In genomic region chr9:122567901-122568300, GRCh38 we compare ENCODE assay signal across 30 cellular contexts. TPM values are rescaled to one million over a fixed set of nuclear protein-coding genes. Genes with fewer than 3 reads are reported as not detected.
DNase-seq lines count a peak whose midpoint lies in the region; ATAC-seq, FAIRE-seq and TF ChIP-seq lines count a peak whose summit lies in the region.
"Had no signal": no experiment of that assay in that cellular context is flagged by ENCODE, and none has a peak within 500 bp of the region (broad histone marks: within the 10 kb centered on the region; RNA-seq: fewer than 3 reads in every experiment).

No MANE protein-coding gene starts in this region.

- no peaks in the 10 kb centered on the region; a peak in 2 of 5 replicates for H3K4me1 ChIP-seq in K562 (replicated peaks in 1 of 2; ENCODE audit: control insufficient read depth in 2 of 2, insufficient read depth in 2 of 2, low read length in 2 of 2)
- H3K4me1 ChIP-seq: BE2C, BLaER1 had no signal

- H3K9ac ChIP-seq in K562 (ENCODE audit: insufficient read depth in 1 of 2, low read depth in 2 of 2, low read length in 2 of 2), result no peak overlapping the region
- H3K9ac ChIP-seq: BLaER1 had no signal

- H3K79me2 ChIP-seq in K562 (ENCODE audit: control insufficient read depth, insufficient read depth, low read length), result no peaks in the 10 kb centered on the region

- TF ChIP-seq POLR2A in K562 (conservative IDR thresholded peaks at IDR 0.05), result no peak

- DNase-seq in DMS53 (lab: John Stamatoyannopoulos, UW) (peak; percentile 35), DMS53 treated with DMSO at 0.1 percent for 48 hours (lab: John Stamatoyannopoulos, UW; ENCODE audit: unreplicated experiment) (no peak), K562 (ENCODE audit: extremely low read depth in 1 of 4, low spot score in 3 of 4) (peak in 1 of 4 experiments; percentile 6), dedifferentiated amniotic fluid mesenchymal stem cell (ENCODE audit: extremely low spot score) (peak; percentile 5), A172 (ENCODE audit: low spot score) (no peak)
- DNase-seq: ACHN; BE2C; C1 segment of cervical spinal cord; CD4-positive, alpha-beta memory T cell; CD4-positive, CD25-positive, alpha-beta regulatory T cell; CD8-positive, alpha-beta memory T cell; COR-L47; DMS 273 treated with DMSO at 0.1 percent for 48 hours; DMS153; DMS79; DND-41; EL; GDM1 had no signal

- FAIRE-seq in K562 (lab: Jason Lieb, UNC), result peak; percentile 29
- FAIRE-seq: A204.1, GM12878, GM12892, GM19239 had no signal

- no peak for TF ChIP-seq RAD21 in K562 (CRISPR knock-in tag; conservative IDR thresholded peaks at IDR 0.05 in 1 of 2, IDR thresholded peaks at IDR 0.05 in 1 of 2)

- H3K9me3 ChIP-seq in K562 (replicated peaks; ENCODE audit: control insufficient read depth, insufficient read depth, low read depth, low read length), result no peaks in the 10 kb centered on the region
- H3K9me3 ChIP-seq: BE2C had no signal

- peak; percentile 64; the same call in 2 of the 3 replicates for ATAC-seq in K562
- no peak for ATAC-seq in GM18498 (IDR thresholded peaks at IDR 0.05; ENCODE audit: unreplicated experiment)
- ATAC-seq: GM12878 had no signal

- intact Hi-C loops in K562 (cut with micrococcal nuclease), result no loop called here

- in situ Hi-C loops in K562 (cut with MboI), result no loop called here

- CTCF ChIA-PET in K562 (lab: Yijun Ruan, JAX; ENCODE audit: low intra/inter-chr PET ratio), result no interaction called here

- H3K4me3 ChIP-seq in K562, result no peak overlapping the region
- H3K4me3 ChIP-seq: BLaER1, GM12878 had no signal

- no peaks in the 10 kb centered on the region for H3K36me3 ChIP-seq in K562 (ENCODE audit: control insufficient read depth, insufficient read depth, low read length)
- H3K36me3 ChIP-seq: BE2C, BLaER1 had no signal

- H3K9me1 ChIP-seq in K562 (ENCODE audit: control insufficient read depth, insufficient read depth, low read length), result no peaks in the 10 kb centered on the region

- H3K27me3 ChIP-seq in K562 (ENCODE audit: control insufficient read depth in 2 of 2, insufficient read depth in 2 of 2, low read length in 2 of 2), result no peaks in the 10 kb centered on the region
- H3K27me3 ChIP-seq: BLaER1 had no signal

- H3K27ac ChIP-seq in K562 (ENCODE audit: extremely low read depth, low read depth, low read length), result no peak overlapping the region
- H3K27ac ChIP-seq: 22Rv1, BLaER1 had no signal

- BruUV-seq in K562 (replicated peaks; lab: Mats Ljungman, UMichigan), result no TSS peak

- TF ChIP-seq CTCF in K562 (IDR thresholded peaks at IDR 0.05 in 2 of 3, conservative IDR thresholded peaks at IDR 0.05 in 1 of 3; ENCODE audit: insufficient read depth in 2 of 3, low read depth in 1 of 3, low read length in 3 of 3), result no peak

- no peaks in the 10 kb centered on the region for H4K20me1 ChIP-seq in K562 (replicated peaks; ENCODE audit: control insufficient read depth, insufficient read depth, low read length)
- H4K20me1 ChIP-seq: BLaER1 had no signal

- H2AFZ ChIP-seq in K562 (ENCODE audit: low read depth, low read length), result peak overlapping the region; percentile 62

- WGBS in K562 (ENCODE audit: insufficient coverage, low coverage, missing lambda C conversion rate), result 22% methylated on average over 4 of the region's 4 CpGs

- no peak overlapping the region for H3K4me2 ChIP-seq in K562 (ENCODE audit: insufficient read depth, low read length)
- H3K4me2 ChIP-seq: BLaER1 had no signal

- TF ChIP-seq EP300 in K562 (IDR thresholded peaks at IDR 0.05; ENCODE audit: low read length), result no peak

- POLR2A ChIA-PET in K562 (lab: Yijun Ruan, JAX), result no interaction called here

RNA-seq across cellular contexts. Expression of gene OR1N2, which starts 15.0 kb away (rescaled TPM):
- not detected in 2 replicates for total RNA-seq in K562 (2011; cell fraction: chromatin; rRNA removed; ENCODE audit: low replicate concordance)
- not detected in 2 replicates for total RNA-seq in K562 (2011; cell fraction: nucleolus; rRNA removed)
- not detected in 2 replicates for total RNA-seq in K562 (2011; cell fraction: nucleoplasm; rRNA removed)
- total RNA-seq in K562 (2014; rRNA removed), result not detected in 2 replicates
- total RNA-seq in K562 (2014; rRNA removed; fragmentation: Illumina TruSeq; extraction: Trizol), result not detected in 2 replicates
- not detected in 2 replicates for total RNA-seq in K562 (2015; rRNA removed; fragmentation: Illumina TruSeq; extraction: Trizol)
- total RNA-seq in K562 (2021), result not detected in 2 replicates
- not detected in 2 replicates for polyA plus RNA-seq in K562 (2011; rRNA removed)
- not detected in 2 replicates for polyA plus RNA-seq in K562 (2011; cell fraction: cytosol; rRNA removed)
- not detected in 2 replicates for polyA plus RNA-seq in K562 (2011; cell fraction: nucleus; rRNA removed)
- polyA plus RNA-seq in K562 (2012), result not detected in 2 replicates
- polyA plus RNA-seq in K562 (2014; fragmentation: Illumina TruSeq; extraction: Trizol), result not detected in 2 replicates
- polyA plus RNA-seq in K562 (2014; fragmentation: Nextera tagmentation; extraction: Ambion mirVana), result not detected
- polyA plus RNA-seq in K562 (2014; rRNA removed), result not detected in 2 replicates
- polyA minus RNA-seq in K562 (2011; rRNA and poly(A)+ RNA removed), result not detected in 2 replicates
- polyA minus RNA-seq in K562 (2011; cell fraction: cytosol; rRNA and poly(A)+ RNA removed), result not detected in 2 replicates
- not detected in 2 replicates for polyA minus RNA-seq in K562 (2011; cell fraction: nucleus; rRNA and poly(A)+ RNA removed)
- not detected in 2 replicates for total RNA-seq in A172 (2014; rRNA removed; shearing (Covaris generic))
- total RNA-seq: A673; CD4-positive, alpha-beta memory T cell; CD8-positive, alpha-beta memory T cell; Daoy; G401; GM12878 had no signal
- polyA plus RNA-seq: AG04450; CD14-positive monocyte; CD4-positive, alpha-beta memory T cell; CD4-positive, CD25-positive, alpha-beta regulatory T cell; CD8-positive, alpha-beta memory T cell had no signal

RNA-seq across cellular contexts. Expression of gene OR1L8, which starts 15.3 kb away (rescaled TPM):
- total RNA-seq in K562 (2011; cell fraction: chromatin; rRNA removed; ENCODE audit: low replicate concordance), result not detected in 2 replicates
- total RNA-seq in K562 (2011; cell fraction: nucleolus; rRNA removed), result not detected in 2 replicates
- total RNA-seq in K562 (2011; cell fraction: nucleoplasm; rRNA removed), result not detected in 2 replicates
- not detected in 2 replicates for total RNA-seq in K562 (2014; rRNA removed)
- 0.10 TPM in 1 of 2 replicates, not detected in the other for total RNA-seq in K562 (2014; rRNA removed; fragmentation: Illumina TruSeq; extraction: Trizol)
- not detected in 2 replicates for total RNA-seq in K562 (2015; rRNA removed; fragmentation: Illumina TruSeq; extraction: Trizol)
- total RNA-seq in K562 (2021), result not detected in 2 replicates
- not detected in 2 replicates for polyA plus RNA-seq in K562 (2011; rRNA removed)
- 0.04 TPM in 1 of 2 replicates, not detected in the other for polyA plus RNA-seq in K562 (2011; cell fraction: cytosol; rRNA removed)
- polyA plus RNA-seq in K562 (2011; cell fraction: nucleus; rRNA removed), result not detected in 2 replicates
- polyA plus RNA-seq in K562 (2012), result 0.06 TPM in 1 of 2 replicates, not detected in the other
- polyA plus RNA-seq in K562 (2014; fragmentation: Illumina TruSeq; extraction: Trizol), result 0.06 TPM in 1 of 2 replicates, not detected in the other
- under 1 TPM in 1 of 2 experiments, not detected in 1; 0.06 TPM for polyA plus RNA-seq in K562 (2014; fragmentation: Nextera tagmentation; extraction: Ambion mirVana)
- polyA plus RNA-seq in K562 (2014; rRNA removed), result 0.03 TPM in 1 of 2 replicates, not detected in the other
- polyA minus RNA-seq in K562 (2011; rRNA and poly(A)+ RNA removed), result not detected in 2 replicates
- not detected in 2 replicates for polyA minus RNA-seq in K562 (2011; cell fraction: cytosol; rRNA and poly(A)+ RNA removed)
- polyA minus RNA-seq in K562 (2011; cell fraction: nucleus; rRNA and poly(A)+ RNA removed), result not detected in 2 replicates
- total RNA-seq in A172 (2014; rRNA removed; shearing (Covaris generic)), result not detected in 2 replicates
- total RNA-seq: A673; CD4-positive, alpha-beta memory T cell; CD4-positive, CD25-positive, alpha-beta regulatory T cell; CD8-positive, alpha-beta memory T cell; Daoy; G401; GM12878 had no signal
- polyA plus RNA-seq: AG04450; CD14-positive monocyte; CD4-positive, alpha-beta memory T cell; CD8-positive, alpha-beta memory T cell; GM12878 had no signal

RNA-seq across cellular contexts. Expression of gene OR1N1, which starts 40.8 kb away (rescaled TPM):
- not detected in 2 replicates for total RNA-seq in K562 (2011; cell fraction: chromatin; rRNA removed; ENCODE audit: low replicate concordance)
- total RNA-seq in K562 (2011; cell fraction: nucleolus; rRNA removed), result not detected in 2 replicates
- not detected in 2 replicates for total RNA-seq in K562 (2011; cell fraction: nucleoplasm; rRNA removed)
- not detected in 2 replicates for total RNA-seq in K562 (2014; rRNA removed)
- not detected in 2 replicates for total RNA-seq in K562 (2014; rRNA removed; fragmentation: Illumina TruSeq; extraction: Trizol)
- not detected in 2 replicates for total RNA-seq in K562 (2015; rRNA removed; fragmentation: Illumina TruSeq; extraction: Trizol)
- total RNA-seq in K562 (2021), result not detected in 2 replicates
- not detected in 2 replicates for polyA plus RNA-seq in K562 (2011; rRNA removed)
- polyA plus RNA-seq in K562 (2011; cell fraction: cytosol; rRNA removed), result not detected in 2 replicates
- not detected in 2 replicates for polyA plus RNA-seq in K562 (2011; cell fraction: nucleus; rRNA removed)
- polyA plus RNA-seq in K562 (2012), result not detected in 2 replicates
- not detected in 2 replicates for polyA plus RNA-seq in K562 (2014; fragmentation: Illumina TruSeq; extraction: Trizol)
- polyA plus RNA-seq in K562 (2014; fragmentation: Nextera tagmentation; extraction: Ambion mirVana), result not detected
- not detected in 2 replicates for polyA plus RNA-seq in K562 (2014; rRNA removed)
- not detected in 2 replicates for polyA minus RNA-seq in K562 (2011; rRNA and poly(A)+ RNA removed)
- not detected in 2 replicates for polyA minus RNA-seq in K562 (2011; cell fraction: cytosol; rRNA and poly(A)+ RNA removed)
- polyA minus RNA-seq in K562 (2011; cell fraction: nucleus; rRNA and poly(A)+ RNA removed), result not detected in 2 replicates
- not detected in 2 replicates for total RNA-seq in A172 (2014; rRNA removed; shearing (Covaris generic))
- total RNA-seq: A673; CD4-positive, alpha-beta memory T cell; CD4-positive, CD25-positive, alpha-beta regulatory T cell; CD8-positive, alpha-beta memory T cell; Daoy; G401; GM12878 had no signal
- polyA plus RNA-seq: AG04450; CD14-positive monocyte; CD4-positive, alpha-beta memory T cell; CD4-positive, CD25-positive, alpha-beta regulatory T cell; CD8-positive, alpha-beta memory T cell; GM12878 had no signal

RNA-seq across cellular contexts. Expression of gene OR1Q1, which starts 46.6 kb away (rescaled TPM):
- not detected in 2 replicates for total RNA-seq in K562 (2011; cell fraction: chromatin; rRNA removed; ENCODE audit: low replicate concordance)
- not detected in 2 replicates for total RNA-seq in K562 (2011; cell fraction: nucleolus; rRNA removed)
- not detected in 2 replicates for total RNA-seq in K562 (2011; cell fraction: nucleoplasm; rRNA removed)
- not detected in 2 replicates for total RNA-seq in K562 (2014; rRNA removed)
- not detected in 2 replicates for total RNA-seq in K562 (2014; rRNA removed; fragmentation: Illumina TruSeq; extraction: Trizol)
- not detected in 2 replicates for total RNA-seq in K562 (2015; rRNA removed; fragmentation: Illumina TruSeq; extraction: Trizol)
- not detected in 2 replicates for total RNA-seq in K562 (2021)
- polyA plus RNA-seq in K562 (2011; rRNA removed), result not detected in 2 replicates
- not detected in 2 replicates for polyA plus RNA-seq in K562 (2011; cell fraction: cytosol; rRNA removed)
- 0.17 TPM in 1 of 2 replicates, not detected in the other for polyA plus RNA-seq in K562 (2011; cell fraction: nucleus; rRNA removed)
- polyA plus RNA-seq in K562 (2012), result not detected in 2 replicates
- not detected in 2 replicates for polyA plus RNA-seq in K562 (2014; fragmentation: Illumina TruSeq; extraction: Trizol)
- not detected for polyA plus RNA-seq in K562 (2014; fragmentation: Nextera tagmentation; extraction: Ambion mirVana)
- polyA plus RNA-seq in K562 (2014; rRNA removed), result not detected in 2 replicates
- not detected in 2 replicates for polyA minus RNA-seq in K562 (2011; rRNA and poly(A)+ RNA removed)
- polyA minus RNA-seq in K562 (2011; cell fraction: cytosol; rRNA and poly(A)+ RNA removed), result not detected in 2 replicates
- polyA minus RNA-seq in K562 (2011; cell fraction: nucleus; rRNA and poly(A)+ RNA removed), result not detected in 2 replicates
- total RNA-seq in A172 (2014; rRNA removed; shearing (Covaris generic)), result not detected in 2 replicates
- total RNA-seq: A673; CD4-positive, alpha-beta memory T cell; CD8-positive, alpha-beta memory T cell; Daoy; G401; GM12878 had no signal
- polyA plus RNA-seq: CD14-positive monocyte; CD4-positive, alpha-beta memory T cell; CD4-positive, CD25-positive, alpha-beta regulatory T cell; CD8-positive, alpha-beta memory T cell had no signal

RNA-seq across cellular contexts. Expression of gene OR1J4, which starts 49.0 kb away (rescaled TPM):
- total RNA-seq in K562 (2011; cell fraction: chromatin; rRNA removed; ENCODE audit: low replicate concordance), result not detected in 2 replicates
- total RNA-seq in K562 (2011; cell fraction: nucleolus; rRNA removed), result not detected in 2 replicates
- not detected in 2 replicates for total RNA-seq in K562 (2011; cell fraction: nucleoplasm; rRNA removed)
- total RNA-seq in K562 (2014; rRNA removed), result not detected in 2 replicates
- total RNA-seq in K562 (2014; rRNA removed; fragmentation: Illumina TruSeq; extraction: Trizol), result not detected in 2 replicates
- total RNA-seq in K562 (2015; rRNA removed; fragmentation: Illumina TruSeq; extraction: Trizol), result not detected in 2 replicates
- total RNA-seq in K562 (2021), result not detected in 2 replicates
- not detected in 2 replicates for polyA plus RNA-seq in K562 (2011; rRNA removed)
- not detected in 2 replicates for polyA plus RNA-seq in K562 (2011; cell fraction: cytosol; rRNA removed)
- not detected in 2 replicates for polyA plus RNA-seq in K562 (2011; cell fraction: nucleus; rRNA removed)
- polyA plus RNA-seq in K562 (2012), result not detected in 2 replicates
- not detected in 2 replicates for polyA plus RNA-seq in K562 (2014; fragmentation: Illumina TruSeq; extraction: Trizol)
- not detected for polyA plus RNA-seq in K562 (2014; fragmentation: Nextera tagmentation; extraction: Ambion mirVana)
- not detected in 2 replicates for polyA plus RNA-seq in K562 (2014; rRNA removed)
- 0.36 TPM in 1 of 2 replicates, not detected in the other for polyA minus RNA-seq in K562 (2011; rRNA and poly(A)+ RNA removed)
- not detected in 2 replicates for polyA minus RNA-seq in K562 (2011; cell fraction: cytosol; rRNA and poly(A)+ RNA removed)
- polyA minus RNA-seq in K562 (2011; cell fraction: nucleus; rRNA and poly(A)+ RNA removed), result not detected in 2 replicates
- total RNA-seq in A172 (2014; rRNA removed; shearing (Covaris generic)), result not detected in 2 replicates
- total RNA-seq: A673; CD4-positive, alpha-beta memory T cell; CD8-positive, alpha-beta memory T cell; Daoy; G401; GM12878 had no signal
- polyA plus RNA-seq: CD14-positive monocyte; CD4-positive, alpha-beta memory T cell; CD4-positive, CD25-positive, alpha-beta regulatory T cell; CD8-positive, alpha-beta memory T cell had no signal

Comparison
In these comparisons a context has a peak if more than half of its experiments do, and no peak if none do; other contexts are left out.
1. DNase-seq: peak in DMS53 (single experiment) and dedifferentiated amniotic fluid mesenchymal stem cell (single experiment); none in DMS53 treated with DMSO at 0.1 percent for 48 hours (single experiment) and A172 (single experiment).